9 cellular contexts compared by ENCODE assay signal in genomic region chr12:125983094-125983783, GRCh38.
A peak's percentile ranks its signal among the peaks of the same experiment; 100 is the strongest.
DNase-seq lines count a peak whose midpoint lies in the region; ATAC-seq and TF ChIP-seq lines count a peak whose summit lies in the region.
"Had no signal": no experiment of that assay in that cellular context is flagged by ENCODE, and none has a peak within 500 bp of the region (broad histone marks: within the 10 kb centered on the region; RNA-seq: fewer than 3 reads in every experiment).

No MANE protein-coding gene starts in this region.

- intact Hi-C loops in dorsolateral prefrontal cortex (cut with DNase I): no loop called here
- intact Hi-C loops in activated T-helper 1 cell treated with anti-CD3 and anti-CD28 coated beads, Interleukin-12 subunit alpha, Interleukin-12 subunit beta, Interleukin-2, Interleukin-4 antibody, amounts not matched to agents 30 ng/mL and 10 ng/mL and 1 ng/mL, durations not matched to agents 14 hours and 24 hours and 36 hours (cut with micrococcal nuclease): no loop called here

- H3K27ac ChIP-seq in dorsolateral prefrontal cortex: peak overlapping the region in 1 of 59 donors; percentile 31
- H3K27ac ChIP-seq in CD8-positive, alpha-beta memory T cell (ENCODE audit: low read depth, low read length): no peak overlapping the region

- no peaks in the 10 kb centered on the region for H3K4me1 ChIP-seq in CD8-positive, alpha-beta memory T cell (ENCODE audit: insufficient read depth, low read length)

- peak overlapping the region; percentile 30 to 70 (median 54) for H3K4me3 ChIP-seq in dorsolateral prefrontal cortex
- no peak overlapping the region for H3K4me3 ChIP-seq in CD8-positive, alpha-beta memory T cell (ENCODE audit: low read length)

- H3K9me3 Mint-ChIP-seq in activated naive CD4-positive, alpha-beta T cell treated with anti-CD3 and anti-CD28 coated beads, Interleukin-2, amount 10 ng/mL, durations not matched to agents 7 days and 5 days: no peaks in the 10 kb centered on the region
- no peaks in the 10 kb centered on the region for H3K9me3 Mint-ChIP-seq in mesothelial cell of epicardium
- H3K9me3 Mint-ChIP-seq in CD8-positive, alpha-beta memory T cell: peaks cover 3 to 12% (median 5%) of the 10 kb centered on the region in 5 donors
- H3K9me3 Mint-ChIP-seq in activated T-helper 1 cell treated with anti-CD3 and anti-CD28 coated beads, Interleukin-12 subunit alpha, Interleukin-12 subunit beta, Interleukin-2, Interleukin-4 antibody, amounts not matched to agents 30 ng/mL and 10 ng/mL and 1 ng/mL, durations not matched to agents 14 hours and 24 hours and 36 hours: no peaks in the 10 kb centered on the region

- POLR2A ChIA-PET in CD8-positive, alpha-beta memory T cell (lab: Charles Lee): no interaction called here

- H3K9me3 ChIP-seq in CD8-positive, alpha-beta memory T cell (ENCODE audit: low read length): no peaks in the 10 kb centered on the region

- no peak for ATAC-seq in HG03095 (IDR thresholded peaks at IDR 0.05; ENCODE audit: unreplicated experiment)

- peak overlapping the region; percentile 18 for H3K4me3 Mint-ChIP-seq in activated naive CD4-positive, alpha-beta T cell treated with anti-CD3 and anti-CD28 coated beads, Interleukin-2, amount 10 ng/mL, durations not matched to agents 7 days and 5 days
- peak overlapping the region; percentile 90 for H3K4me3 Mint-ChIP-seq in mesothelial cell of epicardium
- no peak overlapping the region for H3K4me3 Mint-ChIP-seq in CD8-positive, alpha-beta memory T cell
- H3K4me3 Mint-ChIP-seq in activated T-helper 1 cell treated with anti-CD3 and anti-CD28 coated beads, Interleukin-12 subunit alpha, Interleukin-12 subunit beta, Interleukin-2, Interleukin-4 antibody, amounts not matched to agents 30 ng/mL and 10 ng/mL and 1 ng/mL, durations not matched to agents 14 hours and 24 hours and 36 hours: no peak overlapping the region

- DNase-seq in activated naive CD4-positive, alpha-beta T cell treated with anti-CD3 and anti-CD28 coated beads, Interleukin-2, amount 10 ng/mL, durations not matched to agents 7 days and 5 days: peak; percentile 25
- no peak for DNase-seq in activated naive CD4-positive, alpha-beta T cell treated with anti-CD3 and anti-CD28 coated beads, Interleukin-2, amount 50 U/mL, for 16 hours
- peak in 5 of 10 donors; percentile 24 to 70 (median 38) for DNase-seq in dorsolateral prefrontal cortex
- DNase-seq in mesothelial cell of epicardium (ENCODE audit: low spot score in 2 of 2, unreplicated experiment in 2 of 2): peak; percentile 63 to 80
- DNase-seq in ureter (ENCODE audit: low spot score): peak; percentile 46
- no peak for DNase-seq in CD8-positive, alpha-beta memory T cell
- DNase-seq in activated T-helper 1 cell treated with anti-CD3 and anti-CD28 coated beads, Interleukin-12 subunit alpha, Interleukin-12 subunit beta, Interleukin-2, Interleukin-4 antibody, amounts not matched to agents 30 ng/mL and 10 ng/mL and 1 ng/mL, durations not matched to agents 14 hours and 24 hours and 36 hours (ENCODE audit: low spot score): no peak
- DNase-seq: NCI-H146 had no signal

- H3K36me3 ChIP-seq in CD8-positive, alpha-beta memory T cell (ENCODE audit: insufficient read depth, low read length): no peaks in the 10 kb centered on the region

- peak overlapping the region; percentile 28 for H3K27ac Mint-ChIP-seq in activated naive CD4-positive, alpha-beta T cell treated with anti-CD3 and anti-CD28 coated beads, Interleukin-2, amount 10 ng/mL, durations not matched to agents 7 days and 5 days
- peak overlapping the region; percentile 72 for H3K27ac Mint-ChIP-seq in mesothelial cell of epicardium
- H3K27ac Mint-ChIP-seq in CD8-positive, alpha-beta memory T cell: no peak overlapping the region
- H3K27ac Mint-ChIP-seq in activated T-helper 1 cell treated with anti-CD3 and anti-CD28 coated beads, Interleukin-12 subunit alpha, Interleukin-12 subunit beta, Interleukin-2, Interleukin-4 antibody, amounts not matched to agents 30 ng/mL and 10 ng/mL and 1 ng/mL, durations not matched to agents 14 hours and 24 hours and 36 hours: no peak overlapping the region

- no peaks in the 10 kb centered on the region for H3K4me1 Mint-ChIP-seq in activated naive CD4-positive, alpha-beta T cell treated with anti-CD3 and anti-CD28 coated beads, Interleukin-2, amount 10 ng/mL, durations not matched to agents 7 days and 5 days
- H3K4me1 Mint-ChIP-seq in mesothelial cell of epicardium: peaks cover 11% of the 10 kb centered on the region
- H3K4me1 Mint-ChIP-seq in CD8-positive, alpha-beta memory T cell: no peaks in the 10 kb centered on the region
- H3K4me1 Mint-ChIP-seq in activated T-helper 1 cell treated with anti-CD3 and anti-CD28 coated beads, Interleukin-12 subunit alpha, Interleukin-12 subunit beta, Interleukin-2, Interleukin-4 antibody, amounts not matched to agents 30 ng/mL and 10 ng/mL and 1 ng/mL, durations not matched to agents 14 hours and 24 hours and 36 hours (ENCODE audit: low read depth): no peaks in the 10 kb centered on the region

- CTCF ChIA-PET in activated naive CD4-positive, alpha-beta T cell treated with anti-CD3 and anti-CD28 coated beads, Interleukin-2, amount 10 ng/mL, durations not matched to agents 7 days and 5 days (lab: Charles Lee): no interaction called here
- CTCF ChIA-PET in CD8-positive, alpha-beta memory T cell (lab: Charles Lee): no interaction called here

- H3K36me3 Mint-ChIP-seq in activated naive CD4-positive, alpha-beta T cell treated with anti-CD3 and anti-CD28 coated beads, Interleukin-2, amount 10 ng/mL, durations not matched to agents 7 days and 5 days: no peaks in the 10 kb centered on the region
- H3K36me3 Mint-ChIP-seq in mesothelial cell of epicardium: no peaks in the 10 kb centered on the region
- H3K36me3 Mint-ChIP-seq in CD8-positive, alpha-beta memory T cell: no peaks in the 10 kb centered on the region
- H3K36me3 Mint-ChIP-seq in activated T-helper 1 cell treated with anti-CD3 and anti-CD28 coated beads, Interleukin-12 subunit alpha, Interleukin-12 subunit beta, Interleukin-2, Interleukin-4 antibody, amounts not matched to agents 30 ng/mL and 10 ng/mL and 1 ng/mL, durations not matched to agents 14 hours and 24 hours and 36 hours (ENCODE audit: low read depth): no peaks in the 10 kb centered on the region

- TF ChIP-seq CTCF in dorsolateral prefrontal cortex (IDR thresholded peaks at IDR 0.05 in 54 of 56, conservative IDR thresholded peaks at IDR 0.05 in 2 of 56; ENCODE audit: low read depth in 1 of 56, partially characterized antibody in 56 of 56) (no peak), mesothelial cell of epicardium (IDR thresholded peaks at IDR 0.05; ENCODE audit: unreplicated experiment) (no peak)

- peaks cover 0 to 39% (median 8%) of the 10 kb centered on the region in 45 donors for H3K27me3 ChIP-seq in dorsolateral prefrontal cortex
- H3K27me3 ChIP-seq in CD8-positive, alpha-beta memory T cell (ENCODE audit: insufficient read depth, low read length, poor library complexity, severe bottlenecking): no peaks in the 10 kb centered on the region

- H3K27me3 Mint-ChIP-seq in activated naive CD4-positive, alpha-beta T cell treated with anti-CD3 and anti-CD28 coated beads, Interleukin-2, amount 10 ng/mL, durations not matched to agents 7 days and 5 days: no peaks in the 10 kb centered on the region
- H3K27me3 Mint-ChIP-seq in mesothelial cell of epicardium (ENCODE audit: low read depth): peaks cover 45% of the 10 kb centered on the region
- H3K27me3 Mint-ChIP-seq in CD8-positive, alpha-beta memory T cell: peaks cover 8 to 11% of the 10 kb centered on the region in 2 donors
- no peaks in the 10 kb centered on the region for H3K27me3 Mint-ChIP-seq in activated T-helper 1 cell treated with anti-CD3 and anti-CD28 coated beads, Interleukin-12 subunit alpha, Interleukin-12 subunit beta, Interleukin-2, Interleukin-4 antibody, amounts not matched to agents 30 ng/mL and 10 ng/mL and 1 ng/mL, durations not matched to agents 14 hours and 24 hours and 36 hours (ENCODE audit: insufficient read depth)

Comparison
In these comparisons a context has a peak if more than half of its experiments do, and no peak if none do; other contexts are left out.
1. DNase-seq: peak in activated naive CD4-positive, alpha-beta T cell treated with anti-CD3 and anti-CD28 coated beads, Interleukin-2, amount 10 ng/mL, durations not matched to agents 7 days and 5 days (single experiment), mesothelial cell of epicardium (2 of 2) and ureter (single experiment); none in activated naive CD4-positive, alpha-beta T cell treated with anti-CD3 and anti-CD28 coated beads, Interleukin-2, amount 50 U/mL, for 16 hours (single experiment), CD8-positive, alpha-beta memory T cell (0 of 5) and activated T-helper 1 cell treated with anti-CD3 and anti-CD28 coated beads, Interleukin-12 subunit alpha, Interleukin-12 subunit beta, Interleukin-2, Interleukin-4 antibody, amounts not matched to agents 30 ng/mL and 10 ng/mL and 1 ng/mL, durations not matched to agents 14 hours and 24 hours and 36 hours (single experiment).
2. H3K27ac Mint-ChIP-seq: peak in activated naive CD4-positive, alpha-beta T cell treated with anti-CD3 and anti-CD28 coated beads, Interleukin-2, amount 10 ng/mL, durations not matched to agents 7 days and 5 days (single experiment) and mesothelial cell of epicardium (single experiment); none in CD8-positive, alpha-beta memory T cell (0 of 8) and activated T-helper 1 cell treated with anti-CD3 and anti-CD28 coated beads, Interleukin-12 subunit alpha, Interleukin-12 subunit beta, Interleukin-2, Interleukin-4 antibody, amounts not matched to agents 30 ng/mL and 10 ng/mL and 1 ng/mL, durations not matched to agents 14 hours and 24 hours and 36 hours (single experiment).
3. H3K4me3 Mint-ChIP-seq: peak in activated naive CD4-positive, alpha-beta T cell treated with anti-CD3 and anti-CD28 coated beads, Interleukin-2, amount 10 ng/mL, durations not matched to agents 7 days and 5 days (single experiment) and mesothelial cell of epicardium (single experiment); none in CD8-positive, alpha-beta memory T cell (0 of 7) and activated T-helper 1 cell treated with anti-CD3 and anti-CD28 coated beads, Interleukin-12 subunit alpha, Interleukin-12 subunit beta, Interleukin-2, Interleukin-4 antibody, amounts not matched to agents 30 ng/mL and 10 ng/mL and 1 ng/mL, durations not matched to agents 14 hours and 24 hours and 36 hours (single experiment).